Comparison of ENCODE assay signal across 8 cellular contexts in genomic region chr14:31420319-31421081, GRCh38. TPM values are rescaled to one million over a fixed set of nuclear protein-coding genes. Genes with fewer than 3 reads are reported as not detected.
A peak's percentile ranks its signal among the peaks of the same experiment; 100 is the strongest.
DNase-seq lines count a peak whose midpoint lies in the region; ATAC-seq and TF ChIP-seq lines count a peak whose summit lies in the region.

TSS of gene HEATR5A (minus strand) at chr14:31420550. CDS start at chr14:31402975, 17,575 bp downstream.

- no peaks in the 10 kb centered on the region for H3K9me3 Mint-ChIP-seq in CD4-positive, alpha-beta memory T cell

- H3K4me3 Mint-ChIP-seq in CD4-positive, alpha-beta memory T cell, result peak within 1 kb of the TSS; percentile 92 to 100 (median 98)

- POLR2A ChIA-PET in CD4-positive, alpha-beta memory T cell (lab: Charles Lee; ENCODE audit: partially characterized antibody), result interaction anchor here (0.6 to 4.2 kb wide), 16 partner anchors 11 to 798 kb away, joined by 3 to 50 read pairs (median 6); partner anchors contain the start of genes AP4S1, ARHGAP5, DTD2 and HECTD1

- peak within 1 kb of the TSS; percentile 97 to 99 for H3K4me3 ChIP-seq in CD4-positive, alpha-beta memory T cell (ENCODE audit: low read length in 2 of 2)
- H3K4me3 ChIP-seq in dorsolateral prefrontal cortex (peak within 1 kb of the TSS; percentile 60 to 100 (median 91)), right lobe of liver (peak within 1 kb of the TSS; percentile 76 to 99 (median 93))

- H3K9me3 ChIP-seq in CD4-positive, alpha-beta memory T cell (ENCODE audit: control insufficient read depth in 1 of 2, low read length in 2 of 2), result no peaks in the 10 kb centered on the region
- no peaks in the 10 kb centered on the region for H3K9me3 ChIP-seq in right lobe of liver

- CTCF ChIA-PET in CD4-positive, alpha-beta memory T cell (lab: Charles Lee; ENCODE audit: partially characterized antibody), result interaction anchor here (0.8 to 2.3 kb wide), 11 partner anchors 11 to 402 kb away, joined by 3 to 16 read pairs (median 3); partner anchors contain the start of genes DTD2 and HECTD1

- ATAC-seq in GM19438 (IDR thresholded peaks at IDR 0.05; ENCODE audit: low read depth, unreplicated experiment) (peak; percentile 93), HG03571 (IDR thresholded peaks at IDR 0.05; ENCODE audit: unreplicated experiment) (peak; percentile 97), right lobe of liver (peak; percentile 94 to 97 (median 96))

- H3K4me1 Mint-ChIP-seq in CD4-positive, alpha-beta memory T cell, result peaks cover 11 to 36% (median 20%) of the 10 kb centered on the region in 4 donors

- H3K27ac Mint-ChIP-seq in CD4-positive, alpha-beta memory T cell, result peak within 1 kb of the TSS; percentile 80 to 99 (median 96)

- H3K27me3 ChIP-seq in CD4-positive, alpha-beta memory T cell (ENCODE audit: insufficient read depth, low read length), result no peaks in the 10 kb centered on the region
- H3K27me3 ChIP-seq in dorsolateral prefrontal cortex (no peaks in the 10 kb centered on the region), right lobe of liver (no peaks in the 10 kb centered on the region)

- peak; percentile 90 to 92 (median 91) for DNase-seq in CD4-positive, alpha-beta memory T cell
- DNase-seq in NCI-H774 (lab: John Stamatoyannopoulos, UW) (peak; percentile 91), dorsolateral prefrontal cortex (peak; percentile 88 to 96 (median 94)), right lobe of liver (peak; percentile 97 to 98 (median 97))
- DNase-seq in activated CD4-positive, alpha-beta T cell treated with anti-CD3 and anti-CD28 coated beads, Interleukin-2, amount 50 U/mL, for 48 hours, result peak; percentile 92 to 94
- DNase-seq in stimulated activated CD4-positive, alpha-beta T cell treated with anti-CD3 and anti-CD28 coated beads, Interleukin-4, amount 100 ng/mL, for 24 hours, result peak; percentile 92

- WGBS in right lobe of liver (ENCODE audit: insufficient coverage, low coverage, low lambda C conversion rate, missing lambda C conversion rate), result 15% methylated on average over 10 of the region's 56 CpGs

- H3K27ac ChIP-seq in CD4-positive, alpha-beta memory T cell (ENCODE audit: low read depth, low read length), result peak within 1 kb of the TSS; percentile 66
- H3K27ac ChIP-seq in dorsolateral prefrontal cortex (peak within 1 kb of the TSS; percentile 3 to 92 (median 79)), right lobe of liver (peak within 1 kb of the TSS; percentile 61 to 88 (median 71))

- TF ChIP-seq CTCF in dorsolateral prefrontal cortex (IDR thresholded peaks at IDR 0.05 in 54 of 56, conservative IDR thresholded peaks at IDR 0.05 in 2 of 56; ENCODE audit: low read depth in 1 of 56, partially characterized antibody in 56 of 56), result peak in 53 of 56 donors; percentile 20 to 69 (median 49)
- peak in 2 of 4 donors; percentile 27 to 33 for TF ChIP-seq CTCF in right lobe of liver (IDR thresholded peaks at IDR 0.05)

- no peaks in the 10 kb centered on the region for H3K36me3 ChIP-seq in CD4-positive, alpha-beta memory T cell (ENCODE audit: insufficient read depth, low read length)
- H3K36me3 ChIP-seq in right lobe of liver, result no peaks in the 10 kb centered on the region

- H3K27me3 Mint-ChIP-seq in CD4-positive, alpha-beta memory T cell, result no peaks in the 10 kb centered on the region

- TF ChIP-seq POLR2A in right lobe of liver (IDR thresholded peaks at IDR 0.05), result peak; percentile 99

- H3K36me3 Mint-ChIP-seq in CD4-positive, alpha-beta memory T cell, result peaks cover 0 to 2% of the 10 kb centered on the region in 2 donors

- intact Hi-C loops in CD4-positive, alpha-beta memory T cell (cut with micrococcal nuclease), result loop anchor here (1.0 kb wide), 9 partner anchors 37 to 861 kb away; partner anchors contain the start of genes AP4S1, ARHGAP5, DTD2 and G2E3
- intact Hi-C loops in dorsolateral prefrontal cortex (cut with DNase I), result loop anchor here in 1 of 2 donors (2.0 to 5.0 kb wide), 3 partner anchors 30 to 213 kb away; partner anchors contain the start of gene HECTD1
- intact Hi-C loops in right lobe of liver (cut with DNase I), result no loop called here

- H3K4me1 ChIP-seq in CD4-positive, alpha-beta memory T cell (ENCODE audit: insufficient read depth, low read length), result peaks cover 17% of the 10 kb centered on the region
- H3K4me1 ChIP-seq in right lobe of liver, result peaks cover 0 to 16% (median 2%) of the 10 kb centered on the region in 4 donors

RNA-seq across cellular contexts. Expression of gene HEATR5A, which starts in this region (rescaled TPM):
- total RNA-seq in CD4-positive, alpha-beta memory T cell, result 10 to 100 TPM; 15.1 to 16.4 TPM
- polyA plus RNA-seq in CD4-positive, alpha-beta memory T cell, result 1 to 10 TPM; 5.4 to 9.1 TPM
- total RNA-seq in dorsolateral prefrontal cortex, result 10 to 100 TPM; 21.3 to 55.7 (median 34.4) TPM
- 10 to 100 TPM; 13.2 to 20.8 (median 17.6) TPM for total RNA-seq in right lobe of liver

Comparison
In these comparisons a context has a peak if more than half of its experiments do, and no peak if none do; other contexts are left out.
1. Peak in every context shown above with its lines: DNase-seq, ATAC-seq, H3K4me3 ChIP-seq and H3K27ac ChIP-seq.